2 cellular contexts compared by ENCODE assay signal in the genomic region with DNA sequence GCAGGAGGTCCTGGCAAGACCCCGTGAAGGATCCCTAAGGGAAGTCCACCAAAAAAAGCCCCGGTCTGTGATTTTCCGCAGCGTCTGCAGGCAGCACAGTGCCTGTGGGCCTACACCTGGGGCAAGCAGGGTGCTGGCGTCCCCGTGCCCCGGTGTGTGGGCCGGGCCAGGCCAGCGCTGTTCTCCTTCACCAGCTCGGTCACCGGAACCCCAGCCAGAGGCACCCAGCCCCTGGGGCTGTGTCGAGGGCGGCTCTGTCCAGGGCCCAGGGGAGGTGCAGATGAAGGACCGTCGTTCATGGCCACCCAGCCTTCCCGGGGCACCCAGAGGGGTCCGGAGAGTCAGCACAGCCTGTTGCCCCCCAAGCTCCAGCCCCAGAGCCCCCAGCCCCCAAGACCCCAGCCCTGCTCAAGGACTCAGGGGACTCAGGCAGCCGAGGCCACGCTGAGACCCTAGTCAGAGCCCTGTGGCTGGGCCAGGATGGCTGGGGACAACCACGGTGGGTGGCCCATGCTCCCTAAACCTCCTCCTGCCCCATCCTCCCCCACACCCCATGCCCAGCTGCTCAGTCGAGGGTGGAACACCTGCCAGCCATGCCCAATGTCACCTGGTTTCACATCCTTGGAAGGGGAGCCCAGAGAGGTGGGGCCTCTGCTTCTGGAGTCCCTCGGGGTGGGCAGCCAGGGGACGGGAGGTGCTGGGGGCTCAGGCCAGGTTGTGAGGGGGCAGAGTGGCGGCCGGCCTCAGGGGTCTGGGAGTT.
TF ChIP-seq lines count a peak whose summit lies in the region.

No MANE protein-coding gene starts in this region.

TF ChIP-seq in A549, 52 proteins besides CTCF, POLR2A, EP300 and RAD21:
- no peak for TF ChIP-seq NPAS2 (CRISPR knock-in tag; IDR thresholded peaks at IDR 0.05; ENCODE audit: borderline replicate concordance)
- TF ChIP-seq HOXB13 (CRISPR knock-in tag; IDR thresholded peaks at IDR 0.05; ENCODE audit: low read depth): no peak
- TF ChIP-seq CEBPB (IDR thresholded peaks at IDR 0.05): no peak
- no peak for TF ChIP-seq ZSCAN20 (CRISPR knock-in tag; IDR thresholded peaks at IDR 0.05)
- TF ChIP-seq ESRRA (IDR thresholded peaks at IDR 0.05; ENCODE audit: borderline replicate concordance, low read length): no peak
- no peak for TF ChIP-seq MAFK (IDR thresholded peaks at IDR 0.05; ENCODE audit: partially characterized antibody)
- TF ChIP-seq ZC3H11A (IDR thresholded peaks at IDR 0.05): no peak
- TF ChIP-seq GATA3 (IDR thresholded peaks at IDR 0.05; ENCODE audit: borderline replicate concordance): no peak
- TF ChIP-seq, protein P1, sequence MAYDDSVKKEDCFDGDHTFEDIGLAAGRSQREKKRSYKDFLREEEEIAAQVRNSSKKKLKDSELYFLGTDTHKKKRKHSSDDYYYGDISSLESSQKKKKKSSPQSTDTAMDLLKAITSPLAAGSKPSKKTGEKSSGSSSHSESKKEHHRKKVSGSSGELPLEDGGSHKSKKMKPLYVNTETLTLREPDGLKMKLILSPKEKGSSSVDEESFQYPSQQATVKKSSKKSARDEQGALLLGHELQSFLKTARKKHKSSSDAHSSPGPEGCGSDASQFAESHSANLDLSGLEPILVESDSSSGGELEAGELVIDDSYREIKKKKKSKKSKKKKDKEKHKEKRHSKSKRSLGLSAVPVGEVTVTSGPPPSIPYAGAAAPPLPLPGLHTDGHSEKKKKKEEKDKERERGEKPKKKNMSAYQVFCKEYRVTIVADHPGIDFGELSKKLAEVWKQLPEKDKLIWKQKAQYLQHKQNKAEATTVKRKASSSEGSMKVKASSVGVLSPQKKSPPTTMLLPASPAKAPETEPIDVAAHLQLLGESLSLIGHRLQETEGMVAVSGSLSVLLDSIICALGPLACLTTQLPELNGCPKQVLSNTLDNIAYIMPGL (CRISPR knock-in tag; IDR thresholded peaks at IDR 0.05; ENCODE audit: borderline replicate concordance): no peak

TF ChIP-seq in K562, 482 proteins besides CTCF, POLR2A, EP300 and RAD21:
- TF ChIP-seq, protein P2, sequence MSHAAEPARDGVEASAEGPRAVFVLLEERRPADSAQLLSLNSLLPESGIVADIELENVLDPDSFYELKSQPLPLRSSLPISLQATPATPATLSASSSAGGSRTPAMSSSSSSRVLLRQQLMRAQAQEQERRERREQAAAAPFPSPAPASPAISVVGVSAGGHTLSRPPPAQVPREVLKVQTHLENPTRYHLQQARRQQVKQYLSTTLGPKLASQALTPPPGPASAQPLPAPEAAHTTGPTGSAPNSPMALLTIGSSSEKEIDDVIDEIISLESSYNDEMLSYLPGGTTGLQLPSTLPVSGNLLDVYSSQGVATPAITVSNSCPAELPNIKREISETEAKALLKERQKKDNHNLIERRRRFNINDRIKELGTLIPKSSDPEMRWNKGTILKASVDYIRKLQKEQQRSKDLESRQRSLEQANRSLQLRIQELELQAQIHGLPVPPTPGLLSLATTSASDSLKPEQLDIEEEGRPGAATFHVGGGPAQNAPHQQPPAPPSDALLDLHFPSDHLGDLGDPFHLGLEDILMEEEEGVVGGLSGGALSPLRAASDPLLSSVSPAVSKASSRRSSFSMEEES (CRISPR knock-in tag; IDR thresholded peaks at IDR 0.05): no peak
- TF ChIP-seq, protein P3, sequence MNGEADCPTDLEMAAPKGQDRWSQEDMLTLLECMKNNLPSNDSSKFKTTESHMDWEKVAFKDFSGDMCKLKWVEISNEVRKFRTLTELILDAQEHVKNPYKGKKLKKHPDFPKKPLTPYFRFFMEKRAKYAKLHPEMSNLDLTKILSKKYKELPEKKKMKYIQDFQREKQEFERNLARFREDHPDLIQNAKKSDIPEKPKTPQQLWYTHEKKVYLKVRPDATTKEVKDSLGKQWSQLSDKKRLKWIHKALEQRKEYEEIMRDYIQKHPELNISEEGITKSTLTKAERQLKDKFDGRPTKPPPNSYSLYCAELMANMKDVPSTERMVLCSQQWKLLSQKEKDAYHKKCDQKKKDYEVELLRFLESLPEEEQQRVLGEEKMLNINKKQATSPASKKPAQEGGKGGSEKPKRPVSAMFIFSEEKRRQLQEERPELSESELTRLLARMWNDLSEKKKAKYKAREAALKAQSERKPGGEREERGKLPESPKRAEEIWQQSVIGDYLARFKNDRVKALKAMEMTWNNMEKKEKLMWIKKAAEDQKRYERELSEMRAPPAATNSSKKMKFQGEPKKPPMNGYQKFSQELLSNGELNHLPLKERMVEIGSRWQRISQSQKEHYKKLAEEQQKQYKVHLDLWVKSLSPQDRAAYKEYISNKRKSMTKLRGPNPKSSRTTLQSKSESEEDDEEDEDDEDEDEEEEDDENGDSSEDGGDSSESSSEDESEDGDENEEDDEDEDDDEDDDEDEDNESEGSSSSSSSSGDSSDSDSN (IDR thresholded peaks at IDR 0.05; ENCODE audit: borderline replicate concordance in 1 of 2, low read depth in 2 of 2, low read length in 2 of 2): peak in 1 of 2 experiments; percentile 67; a peak in 2 of 4 replicates
- TF ChIP-seq ZFX (CRISPR knock-in tag; IDR thresholded peaks at IDR 0.05): peak; percentile 37
